In the genomic region with DNA sequence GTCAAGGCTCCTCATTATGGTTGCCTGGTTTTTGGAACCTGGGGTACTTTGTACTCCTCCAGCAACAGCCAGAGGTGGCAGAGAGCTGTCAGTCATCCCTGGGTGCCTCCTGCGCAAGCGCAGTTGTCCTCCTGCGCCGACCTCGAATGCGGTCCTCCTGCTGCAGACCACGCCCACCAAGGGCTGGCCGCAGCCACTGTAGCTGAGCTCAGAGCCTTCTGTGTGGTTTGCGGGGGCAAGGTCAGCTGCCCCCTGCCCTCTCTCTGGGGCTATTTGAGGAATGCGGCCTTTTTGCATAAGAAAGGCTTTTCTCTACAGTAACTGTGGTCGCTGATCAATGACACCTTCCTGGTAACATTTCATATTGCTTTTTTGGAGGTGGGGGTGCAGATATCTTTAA, we compare ENCODE assay signal across 13 cellular contexts.
DNase-seq lines count a peak whose midpoint lies in the region; ATAC-seq and TF ChIP-seq lines count a peak whose summit lies in the region.
"Had no signal": no experiment of that assay in that cellular context is flagged by ENCODE, and none has a peak within 500 bp of the region (broad histone marks: within the 10 kb centered on the region; RNA-seq: fewer than 3 reads in every experiment).

No MANE protein-coding gene starts in this region.

- TF ChIP-seq POLR2A in GM18505 (IDR thresholded peaks at IDR 0.05; ENCODE audit: borderline replicate concordance, extremely low read depth, insufficient read depth, insufficient read length): no peak

- ATAC-seq in GM23338 (peak; percentile 99), left cardiac atrium (peak; percentile 41 to 72), GM18505 (IDR thresholded peaks at IDR 0.05; ENCODE audit: unreplicated experiment) (no peak), GM18870 (IDR thresholded peaks at IDR 0.05; ENCODE audit: unreplicated experiment) (no peak), GM19397 (IDR thresholded peaks at IDR 0.05; ENCODE audit: unreplicated experiment) (no peak)
- ATAC-seq: foreskin keratinocyte had no signal

- no peaks in the 10 kb centered on the region for H3K36me3 ChIP-seq in GM23338 (ENCODE audit: insufficient read depth)
- H3K36me3 ChIP-seq: WERI-Rb-1 had no signal

- H3F3A ChIP-seq in GM23338 (replicated peaks; ENCODE audit: low read depth): no peaks in the 10 kb centered on the region

- H3K27me3 ChIP-seq in GM23338 (ENCODE audit: insufficient read depth): no peaks in the 10 kb centered on the region
- H3K27me3 ChIP-seq: foreskin keratinocyte had no signal

- peak overlapping the region; percentile 33 for H3K4me2 ChIP-seq in GM23338

- DNase-seq in GM23338 (ENCODE audit: low spot score) (peak; percentile 97), left cardiac atrium (peak; percentile 30), neural crest cell (ENCODE audit: low read depth, low spot score) (peak; percentile 74), AG08395 (ENCODE audit: low spot score) (no peak)
- DNase-seq: activated T-cell treated with anti-CD3 and anti-CD28 coated beads, Interleukin-2, amount 50 U/mL, for 24 hours; cerebellar nuclear complex; foreskin keratinocyte; WERI-Rb-1 had no signal

- H3K4me3 Mint-ChIP-seq in GM23338 (peak overlapping the region; percentile 61), neural crest cell (peak overlapping the region; percentile 59)
- H3K4me3 Mint-ChIP-seq: activated T-cell treated with anti-CD3 and anti-CD28 coated beads, Interleukin-2, amount 50 U/mL, for 24 hours; CD14-positive monocyte had no signal

- H3K27ac Mint-ChIP-seq in GM23338 (peak overlapping the region; percentile 92), neural crest cell (ENCODE audit: unreplicated experiment) (no peak overlapping the region)
- H3K27ac Mint-ChIP-seq: activated T-cell treated with anti-CD3 and anti-CD28 coated beads, Interleukin-2, amount 50 U/mL, for 24 hours; CD14-positive monocyte had no signal

- H3K9me2 ChIP-seq in GM23338 (ENCODE audit: insufficient read depth): no peaks in the 10 kb centered on the region

- peaks cover 9% of the 10 kb centered on the region for H3K4me1 ChIP-seq in GM23338 (ENCODE audit: insufficient read depth)
- H3K4me1 ChIP-seq: foreskin keratinocyte had no signal

- intact Hi-C loops in left cardiac atrium (cut with DNase I): no loop called here

- H3K79me2 ChIP-seq in GM23338 (replicated peaks; ENCODE audit: insufficient read depth): no peaks in the 10 kb centered on the region

- H3K36me3 Mint-ChIP-seq in GM23338 (ENCODE audit: low read depth): peaks cover 12% of the 10 kb centered on the region; the same call in 2 of the 3 replicates
- H3K36me3 Mint-ChIP-seq in neural crest cell (ENCODE audit: low read depth): no peaks in the 10 kb centered on the region
- H3K36me3 Mint-ChIP-seq: CD14-positive monocyte had no signal

- H3K27me3 Mint-ChIP-seq in GM23338 (ENCODE audit: insufficient read depth, low read depth, poor library complexity) (peaks cover 4% of the 10 kb centered on the region), neural crest cell (ENCODE audit: low read depth) (no peaks in the 10 kb centered on the region)
- H3K27me3 Mint-ChIP-seq: activated T-cell treated with anti-CD3 and anti-CD28 coated beads, Interleukin-2, amount 50 U/mL, for 24 hours had no signal

- H3K27ac ChIP-seq in GM23338 (ENCODE audit: low read depth): peak overlapping the region; percentile 86; the same call in 1 of the 2 replicates
- peak overlapping the region; percentile 53 for H3K27ac ChIP-seq in VCaP
- H3K27ac ChIP-seq: foreskin keratinocyte, WERI-Rb-1 had no signal

- H3K4me1 Mint-ChIP-seq in GM23338 (peaks cover 29% of the 10 kb centered on the region; the same call in 2 of the 3 replicates), neural crest cell (peaks cover 17% of the 10 kb centered on the region)
- H3K4me1 Mint-ChIP-seq: CD14-positive monocyte had no signal

- no peaks in the 10 kb centered on the region for H4K20me1 ChIP-seq in GM23338 (replicated peaks; ENCODE audit: insufficient read depth)

- H2AFZ ChIP-seq in GM23338: no peak overlapping the region

- H3K4me3 ChIP-seq in GM23338: peak overlapping the region; percentile 32

- H3K9me3 Mint-ChIP-seq in GM23338: peaks cover 21% of the 10 kb centered on the region
- peaks cover 11% of the 10 kb centered on the region for H3K9me3 Mint-ChIP-seq in neural crest cell

- TF ChIP-seq CTCF in GM23338 (conservative IDR thresholded peaks at IDR 0.05; ENCODE audit: low read depth in 2 of 2) (no peak), VCaP (conservative IDR thresholded peaks at IDR 0.05) (no peak), neural crest cell (conservative IDR thresholded peaks at IDR 0.05) (no peak)

TF ChIP-seq in GM23338, 12 proteins besides CTCF, POLR2A, EP300 and RAD21:
- TF ChIP-seq CREB1 (CRISPR knock-in tag; IDR thresholded peaks at IDR 0.05; ENCODE audit: low read depth) (peak; percentile 84), POLR2AphosphoS5 (IDR thresholded peaks at IDR 0.05; ENCODE audit: low read depth) (no peak), NANOG (IDR thresholded peaks at IDR 0.05; ENCODE audit: borderline replicate concordance) (peak; percentile 12; the same call in 1 of the 2 replicates), ZNF114 (CRISPR knock-in tag; IDR thresholded peaks at IDR 0.05) (no peak), EZH2phosphoT487 (IDR thresholded peaks at IDR 0.05; ENCODE audit: unreplicated experiment) (no peak)
- TF ChIP-seq, protein P1, sequence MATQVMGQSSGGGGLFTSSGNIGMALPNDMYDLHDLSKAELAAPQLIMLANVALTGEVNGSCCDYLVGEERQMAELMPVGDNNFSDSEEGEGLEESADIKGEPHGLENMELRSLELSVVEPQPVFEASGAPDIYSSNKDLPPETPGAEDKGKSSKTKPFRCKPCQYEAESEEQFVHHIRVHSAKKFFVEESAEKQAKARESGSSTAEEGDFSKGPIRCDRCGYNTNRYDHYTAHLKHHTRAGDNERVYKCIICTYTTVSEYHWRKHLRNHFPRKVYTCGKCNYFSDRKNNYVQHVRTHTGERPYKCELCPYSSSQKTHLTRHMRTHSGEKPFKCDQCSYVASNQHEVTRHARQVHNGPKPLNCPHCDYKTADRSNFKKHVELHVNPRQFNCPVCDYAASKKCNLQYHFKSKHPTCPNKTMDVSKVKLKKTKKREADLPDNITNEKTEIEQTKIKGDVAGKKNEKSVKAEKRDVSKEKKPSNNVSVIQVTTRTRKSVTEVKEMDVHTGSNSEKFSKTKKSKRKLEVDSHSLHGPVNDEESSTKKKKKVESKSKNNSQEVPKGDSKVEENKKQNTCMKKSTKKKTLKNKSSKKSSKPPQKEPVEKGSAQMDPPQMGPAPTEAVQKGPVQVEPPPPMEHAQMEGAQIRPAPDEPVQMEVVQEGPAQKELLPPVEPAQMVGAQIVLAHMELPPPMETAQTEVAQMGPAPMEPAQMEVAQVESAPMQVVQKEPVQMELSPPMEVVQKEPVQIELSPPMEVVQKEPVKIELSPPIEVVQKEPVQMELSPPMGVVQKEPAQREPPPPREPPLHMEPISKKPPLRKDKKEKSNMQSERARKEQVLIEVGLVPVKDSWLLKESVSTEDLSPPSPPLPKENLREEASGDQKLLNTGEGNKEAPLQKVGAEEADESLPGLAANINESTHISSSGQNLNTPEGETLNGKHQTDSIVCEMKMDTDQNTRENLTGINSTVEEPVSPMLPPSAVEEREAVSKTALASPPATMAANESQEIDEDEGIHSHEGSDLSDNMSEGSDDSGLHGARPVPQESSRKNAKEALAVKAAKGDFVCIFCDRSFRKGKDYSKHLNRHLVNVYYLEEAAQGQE (IDR thresholded peaks at IDR 0.05; ENCODE audit: unreplicated experiment): no peak
TF ChIP-seq in GM23338: peak in this region for 2.

Comparison
In these comparisons a context has a peak if more than half of its experiments do, and no peak if none do; other contexts are left out.
1. ATAC-seq: peak in GM23338 (single experiment) and left cardiac atrium (2 of 2); none in GM18505 (single experiment), GM18870 (single experiment) and GM19397 (single experiment).